In genomic region chr3:50241163-50241562, GRCh38 we compare ENCODE assay signal across 9 cellular contexts. TPM values are rescaled to one million over a fixed set of nuclear protein-coding genes. Genes with fewer than 3 reads are reported as not detected.
DNase-seq lines count a peak whose midpoint lies in the region; ATAC-seq lines count a peak whose summit lies in the region.
"Had no signal": no experiment of that assay in that cellular context is flagged by ENCODE, and none has a peak within 500 bp of the region (broad histone marks: within the 10 kb centered on the region; RNA-seq: fewer than 3 reads in every experiment).

No MANE protein-coding gene starts in this region.

- no peak overlapping the region for H3K4me3 ChIP-seq in trophoblast cell (ENCODE audit: low read depth, low read length)

- whole genome bisulfite sequencing in trophoblast cell (ENCODE audit: extremely low coverage, insufficient coverage, insufficient read length) = no CpG with 5 or more reads among the region's 4 CpGs

- H3K4me1 ChIP-seq in ES-I3 (ENCODE audit: insufficient read depth, low read length) = peaks cover 49% of the 10 kb centered on the region
- peaks cover 43 to 51% of the 10 kb centered on the region in 2 experiments for H3K4me1 ChIP-seq in trophoblast cell (ENCODE audit: control insufficient read depth in 1 of 2, insufficient read depth in 2 of 2, low read length in 2 of 2)

- H3K36me3 ChIP-seq in ES-I3 (ENCODE audit: insufficient read depth, low read length) = no peaks in the 10 kb centered on the region; the same call in 1 of the 2 replicates
- peaks cover 13 to 17% of the 10 kb centered on the region in 2 experiments for H3K36me3 ChIP-seq in trophoblast cell (ENCODE audit: control insufficient read depth in 1 of 2, insufficient read depth in 2 of 2, low read length in 2 of 2)

- H2BK12ac ChIP-seq in trophoblast cell (ENCODE audit: low read length) = no peak overlapping the region

- H3K36me3 Mint-ChIP-seq in effector memory CD8-positive, alpha-beta T cell (ENCODE audit: insufficient read depth) = peaks cover 54% of the 10 kb centered on the region

- peak overlapping the region; percentile 57 for H3K18ac ChIP-seq in trophoblast cell (ENCODE audit: low read length)

- no peak for ATAC-seq in effector memory CD8-positive, alpha-beta T cell (replicated peaks)
- ATAC-seq in GM18502 (IDR thresholded peaks at IDR 0.05; ENCODE audit: poor library complexity, unreplicated experiment) = no peak

- H3K4me2 ChIP-seq in trophoblast cell (ENCODE audit: low read length) = peak overlapping the region; percentile 3

- H2AK5ac ChIP-seq in trophoblast cell (ENCODE audit: low read length) = peak overlapping the region; percentile 42

- H3K9me3 ChIP-seq in ES-I3 (ENCODE audit: control insufficient read depth, insufficient read depth, low read length) (no peaks in the 10 kb centered on the region), trophoblast cell (ENCODE audit: insufficient read depth, low read depth, low read length) (no peaks in the 10 kb centered on the region)

- H3K9ac ChIP-seq in ES-I3 (ENCODE audit: low read depth, low read length) = peak overlapping the region; percentile 33; the same call in 1 of the 2 replicates
- no peak overlapping the region for H3K9ac ChIP-seq in trophoblast cell (ENCODE audit: low read length)

- H4K12ac ChIP-seq in trophoblast cell (ENCODE audit: low read depth, low read length) = no peak overlapping the region

- no peak overlapping the region for H2BK120ac ChIP-seq in trophoblast cell (ENCODE audit: insufficient read depth, low read length, poor library complexity)

- no peak overlapping the region for H4K8ac ChIP-seq in trophoblast cell (ENCODE audit: low read depth, low read length)

- H3K9me3 Mint-ChIP-seq in effector memory CD8-positive, alpha-beta T cell = no peaks in the 10 kb centered on the region

- no peaks in the 10 kb centered on the region for H3K27me3 Mint-ChIP-seq in effector memory CD8-positive, alpha-beta T cell

- H3K27me3 ChIP-seq in trophoblast cell (ENCODE audit: insufficient read depth, low read length) = no peaks in the 10 kb centered on the region

- peak overlapping the region; percentile 86 to 100 for H3K4me3 Mint-ChIP-seq in effector memory CD8-positive, alpha-beta T cell

- peak; percentile 65 for DNase-seq in NCI-H82 (lab: John Stamatoyannopoulos, UW)
- DNase-seq in effector memory CD8-positive, alpha-beta T cell = no peak
- DNase-seq in trophoblast cell = no peak
- DNase-seq in NCI-H524 treated with DMSO at 0.1 percent for 48 hours (lab: John Stamatoyannopoulos, UW) = no peak
- DNase-seq in DMS153 treated with DMSO at 0.1 percent for 48 hours (lab: John Stamatoyannopoulos, UW; ENCODE audit: unreplicated experiment) = no peak
- DNase-seq in NCI-H1694 (lab: John Stamatoyannopoulos, UW) = no peak
- DNase-seq: stimulated activated CD4-positive, alpha-beta T cell treated with anti-CD3 and anti-CD28 coated beads, Interleukin-15, amount 100 ng/mL, for 24 hours had no signal

- peaks cover 73 to 75% of the 10 kb centered on the region in 2 donors for H3K4me1 Mint-ChIP-seq in effector memory CD8-positive, alpha-beta T cell (ENCODE audit: low read depth in 2 of 2)

- no peak overlapping the region for H2AFZ ChIP-seq in trophoblast cell (ENCODE audit: insufficient read depth, low read length, poor library complexity)

- H3K79me2 ChIP-seq in trophoblast cell (ENCODE audit: control insufficient read depth, insufficient read depth, low read length, poor library complexity) = peaks cover 24% of the 10 kb centered on the region

- H3K27ac Mint-ChIP-seq in effector memory CD8-positive, alpha-beta T cell = peak overlapping the region; percentile 94 to 95

- H3K27ac ChIP-seq in trophoblast cell (ENCODE audit: low read depth, low read length) = no peak overlapping the region

- no peak overlapping the region for H2BK5ac ChIP-seq in trophoblast cell (ENCODE audit: low read depth, low read length, poor library complexity)

- H4K91ac ChIP-seq in trophoblast cell (ENCODE audit: low read depth, low read length) = no peak overlapping the region

- peaks cover 14% of the 10 kb centered on the region for H3K79me1 ChIP-seq in trophoblast cell (ENCODE audit: low read length)

- no peak overlapping the region for H3K23ac ChIP-seq in trophoblast cell (ENCODE audit: low read length)

- H3K4ac ChIP-seq in trophoblast cell (ENCODE audit: low read depth, low read length) = peak overlapping the region; percentile 52

- no peak overlapping the region for H3K14ac ChIP-seq in trophoblast cell (ENCODE audit: low read length)

RNA-seq across cellular contexts. Expression of gene GNAI2, which starts 5.2 kb away (rescaled TPM):
- polyA plus RNA-seq in trophoblast cell (2013) = 191 and 192 TPM in 2 replicates

RNA-seq across cellular contexts. Expression of gene SEMA3B, which starts 27.8 kb away (rescaled TPM):
- polyA plus RNA-seq in trophoblast cell (2013) = 1.8 and 2.0 TPM in 2 replicates

RNA-seq across cellular contexts. Expression of gene SLC38A3, which starts 36.1 kb away (rescaled TPM):
- polyA plus RNA-seq in trophoblast cell (2013) = 85.8 and 92.3 TPM in 2 replicates

RNA-seq across cellular contexts. Expression of gene LSMEM2, which starts 37.7 kb away (rescaled TPM):
- 0.06 and 0.08 TPM in 2 replicates for polyA plus RNA-seq in trophoblast cell (2013)

RNA-seq across cellular contexts. Expression of gene GNAT1, which starts 49.8 kb away (rescaled TPM):
- polyA plus RNA-seq in trophoblast cell (2013) = not detected in 2 replicates
